ENCODE assay signal across 1 cellular context in genomic region chr1:63466759-63467158, GRCh38.
TF ChIP-seq lines count a peak whose summit lies in the region.

No MANE protein-coding gene starts in this region.

TF ChIP-seq in K562, 482 proteins besides CTCF, POLR2A, EP300 and RAD21:
- TF ChIP-seq ETS2 (tag; IDR thresholded peaks at IDR 0.05; ENCODE audit: borderline replicate concordance, poor library complexity, severe bottlenecking) (no peak), PRMT5 (CRISPR knock-in tag; IDR thresholded peaks at IDR 0.05) (no peak), ZNF707 (CRISPR knock-in tag; conservative IDR thresholded peaks at IDR 0.05) (no peak), NFE2 (IDR thresholded peaks at IDR 0.05; ENCODE audit: low read depth) (no peak), ZKSCAN3 (CRISPR knock-in tag; IDR thresholded peaks at IDR 0.05) (no peak), ATF4 (CRISPR knock-in tag; IDR thresholded peaks at IDR 0.05) (no peak)
